Comparison of ENCODE assay signal across 8 cellular contexts in the genomic region with DNA sequence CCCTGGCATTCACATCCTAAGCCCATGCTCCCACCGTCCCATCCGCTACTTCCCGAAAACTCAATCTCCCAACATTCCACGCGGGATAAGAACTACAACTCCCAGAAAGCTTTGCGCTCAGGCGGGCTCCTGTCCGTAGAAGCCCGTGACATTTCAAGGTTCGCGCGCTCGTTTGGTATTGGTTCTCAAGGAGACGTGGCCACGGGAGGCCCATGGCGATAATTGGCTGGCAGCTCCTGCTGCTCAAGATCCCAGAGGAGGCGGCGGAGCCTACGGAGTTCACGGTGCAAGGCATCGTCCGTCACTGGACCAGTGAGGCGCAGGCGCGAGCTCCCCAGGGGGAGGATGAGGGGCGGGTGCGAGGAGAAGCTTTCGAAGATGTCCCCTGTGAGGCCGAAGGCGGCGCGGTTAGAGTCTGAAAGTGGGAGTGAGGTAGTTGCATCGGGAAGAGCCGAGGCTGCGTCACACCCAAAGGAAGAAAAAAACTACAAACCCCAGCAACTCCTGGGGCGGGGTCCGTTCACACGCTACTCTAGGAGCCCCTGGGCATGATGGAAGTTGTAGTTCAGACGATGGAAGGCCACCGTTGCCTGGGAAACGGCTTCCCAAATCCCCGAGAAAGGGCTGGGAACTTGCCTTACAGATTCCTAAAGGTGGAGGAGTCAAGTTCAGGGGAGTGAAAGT. TPM values are rescaled to one million over a fixed set of nuclear protein-coding genes. Genes with fewer than 3 reads are reported as not detected.
DNase-seq lines count a peak whose midpoint lies in the region; ATAC-seq and TF ChIP-seq lines count a peak whose summit lies in the region.

No MANE protein-coding gene starts in this region.

- ATAC-seq in GM21737 (IDR thresholded peaks at IDR 0.05; ENCODE audit: unreplicated experiment) = peak; percentile 71

- no peaks in the 10 kb centered on the region for H3K27me3 ChIP-seq in Peyer's patch

- H3K27me3 Mint-ChIP-seq in activated T-helper 1 cell treated with anti-CD3 and anti-CD28 coated beads, Interleukin-12 subunit alpha, Interleukin-12 subunit beta, Interleukin-2, Interleukin-4 antibody, amounts not matched to agents 30 ng/mL and 10 ng/mL and 1 ng/mL, durations not matched to agents 14 hours and 24 hours and 36 hours (ENCODE audit: insufficient read depth) = no peaks in the 10 kb centered on the region
- peaks cover 3% of the 10 kb centered on the region for H3K27me3 Mint-ChIP-seq in nephron progenitor cell (ENCODE audit: low read depth, poor library complexity)
- H3K27me3 Mint-ChIP-seq in stimulated activated naive CD8-positive, alpha-beta T cell treated with anti-CD3 and anti-CD28 coated beads, Interleukin-15, Interleukin-2, amounts not matched to agents 100 ng/mL and 50 ng/mL, for 24 hours = no peaks in the 10 kb centered on the region

- no peak for TF ChIP-seq POLR2A in Peyer's patch (IDR thresholded peaks at IDR 0.05)

- peaks cover 7% of the 10 kb centered on the region for H3K36me3 Mint-ChIP-seq in activated T-helper 1 cell treated with anti-CD3 and anti-CD28 coated beads, Interleukin-12 subunit alpha, Interleukin-12 subunit beta, Interleukin-2, Interleukin-4 antibody, amounts not matched to agents 30 ng/mL and 10 ng/mL and 1 ng/mL, durations not matched to agents 14 hours and 24 hours and 36 hours (ENCODE audit: low read depth)
- peaks cover 9% of the 10 kb centered on the region for H3K36me3 Mint-ChIP-seq in nephron progenitor cell (ENCODE audit: low read depth)
- H3K36me3 Mint-ChIP-seq in stimulated activated naive CD8-positive, alpha-beta T cell treated with anti-CD3 and anti-CD28 coated beads, Interleukin-15, Interleukin-2, amounts not matched to agents 100 ng/mL and 50 ng/mL, for 24 hours (ENCODE audit: low read depth) = peaks cover 9% of the 10 kb centered on the region

- H3K27ac ChIP-seq in KOPT-K1 (ENCODE audit: low read depth, low read length, poor library complexity, severe bottlenecking) (peak overlapping the region; percentile 79), Peyer's patch (peak overlapping the region; percentile 75 to 83 (median 80))

- intact Hi-C loops in activated T-helper 1 cell treated with anti-CD3 and anti-CD28 coated beads, Interleukin-12 subunit alpha, Interleukin-12 subunit beta, Interleukin-2, Interleukin-4 antibody, amounts not matched to agents 30 ng/mL and 10 ng/mL and 1 ng/mL, durations not matched to agents 14 hours and 24 hours and 36 hours (cut with micrococcal nuclease) = loop anchor here (1.0 to 10.0 kb wide), 8 partner anchors 18 to 1676 kb away; partner anchors contain the start of genes C19orf73, FTL, LIN7B and PPFIA3

- H3K4me1 Mint-ChIP-seq in activated T-helper 1 cell treated with anti-CD3 and anti-CD28 coated beads, Interleukin-12 subunit alpha, Interleukin-12 subunit beta, Interleukin-2, Interleukin-4 antibody, amounts not matched to agents 30 ng/mL and 10 ng/mL and 1 ng/mL, durations not matched to agents 14 hours and 24 hours and 36 hours (ENCODE audit: low read depth) = peaks cover 23% of the 10 kb centered on the region
- H3K4me1 Mint-ChIP-seq in nephron progenitor cell = peaks cover 59% of the 10 kb centered on the region
- peaks cover 22% of the 10 kb centered on the region for H3K4me1 Mint-ChIP-seq in stimulated activated naive CD8-positive, alpha-beta T cell treated with anti-CD3 and anti-CD28 coated beads, Interleukin-15, Interleukin-2, amounts not matched to agents 100 ng/mL and 50 ng/mL, for 24 hours (ENCODE audit: low read depth)

- H3K4me3 Mint-ChIP-seq in activated T-helper 1 cell treated with anti-CD3 and anti-CD28 coated beads, Interleukin-12 subunit alpha, Interleukin-12 subunit beta, Interleukin-2, Interleukin-4 antibody, amounts not matched to agents 30 ng/mL and 10 ng/mL and 1 ng/mL, durations not matched to agents 14 hours and 24 hours and 36 hours = peak overlapping the region; percentile 92
- H3K4me3 Mint-ChIP-seq in nephron progenitor cell = peak overlapping the region; percentile 99
- H3K4me3 Mint-ChIP-seq in stimulated activated naive CD8-positive, alpha-beta T cell treated with anti-CD3 and anti-CD28 coated beads, Interleukin-15, Interleukin-2, amounts not matched to agents 100 ng/mL and 50 ng/mL, for 24 hours = peak overlapping the region; percentile 94

- peak; percentile 98 for DNase-seq in DMS79 (lab: John Stamatoyannopoulos, UW)
- peak; percentile 97 to 100 (median 98) for DNase-seq in Peyer's patch
- DNase-seq in activated T-helper 1 cell treated with anti-CD3 and anti-CD28 coated beads, Interleukin-12 subunit alpha, Interleukin-12 subunit beta, Interleukin-2, Interleukin-4 antibody, amounts not matched to agents 30 ng/mL and 10 ng/mL and 1 ng/mL, durations not matched to agents 14 hours and 24 hours and 36 hours (ENCODE audit: low spot score) = peak; percentile 91
- peak; percentile 100 for DNase-seq in fibroblast of pulmonary artery (ENCODE audit: low read depth)
- peak; percentile 96 for DNase-seq in nephron progenitor cell

- peak overlapping the region; percentile 46 to 61 (median 51) for H3K4me3 ChIP-seq in Peyer's patch
- peak overlapping the region; percentile 75 for H3K4me3 ChIP-seq in fibroblast of pulmonary artery (replicated peaks; ENCODE audit: low read depth, low read length)

- no peaks in the 10 kb centered on the region for H3K36me3 ChIP-seq in KOPT-K1 (ENCODE audit: insufficient read depth, low read length)
- no peaks in the 10 kb centered on the region for H3K36me3 ChIP-seq in Peyer's patch

- peak overlapping the region; percentile 98 for H3K27ac Mint-ChIP-seq in activated T-helper 1 cell treated with anti-CD3 and anti-CD28 coated beads, Interleukin-12 subunit alpha, Interleukin-12 subunit beta, Interleukin-2, Interleukin-4 antibody, amounts not matched to agents 30 ng/mL and 10 ng/mL and 1 ng/mL, durations not matched to agents 14 hours and 24 hours and 36 hours
- peak overlapping the region; percentile 99 for H3K27ac Mint-ChIP-seq in nephron progenitor cell
- peak overlapping the region; percentile 98 for H3K27ac Mint-ChIP-seq in stimulated activated naive CD8-positive, alpha-beta T cell treated with anti-CD3 and anti-CD28 coated beads, Interleukin-15, Interleukin-2, amounts not matched to agents 100 ng/mL and 50 ng/mL, for 24 hours

- peaks cover 11% of the 10 kb centered on the region for H3K9me3 Mint-ChIP-seq in activated T-helper 1 cell treated with anti-CD3 and anti-CD28 coated beads, Interleukin-12 subunit alpha, Interleukin-12 subunit beta, Interleukin-2, Interleukin-4 antibody, amounts not matched to agents 30 ng/mL and 10 ng/mL and 1 ng/mL, durations not matched to agents 14 hours and 24 hours and 36 hours
- H3K9me3 Mint-ChIP-seq in nephron progenitor cell = no peaks in the 10 kb centered on the region
- H3K9me3 Mint-ChIP-seq in stimulated activated naive CD8-positive, alpha-beta T cell treated with anti-CD3 and anti-CD28 coated beads, Interleukin-15, Interleukin-2, amounts not matched to agents 100 ng/mL and 50 ng/mL, for 24 hours = peaks cover 8% of the 10 kb centered on the region

- H3K4me1 ChIP-seq in Peyer's patch = peaks cover 0 to 31% (median 3%) of the 10 kb centered on the region in 4 donors

- H3K9me3 ChIP-seq in KOPT-K1 (ENCODE audit: insufficient read depth, low read length, poor library complexity, severe bottlenecking) = no peaks in the 10 kb centered on the region
- H3K9me3 ChIP-seq in Peyer's patch = no peaks in the 10 kb centered on the region

- TF ChIP-seq CTCF in Peyer's patch (IDR thresholded peaks at IDR 0.05) = no peak
- no peak for TF ChIP-seq CTCF in fibroblast of pulmonary artery (IDR thresholded peaks at IDR 0.05; ENCODE audit: low read length, missing control alignments)
- TF ChIP-seq CTCF in nephron progenitor cell (IDR thresholded peaks at IDR 0.05) = no peak

RNA-seq across cellular contexts. Expression of gene MAMSTR, which starts 1.2 kb away (rescaled TPM):
- 1 to 10 TPM in 1 of 4 donors, under 1 TPM in 1, not detected in 2; 0.70 to 1.1 TPM for total RNA-seq in Peyer's patch
- 1.4 and 1.7 TPM in 2 replicates for total RNA-seq in activated T-helper 1 cell treated with anti-CD3 and anti-CD28 coated beads, Interleukin-12 subunit alpha, Interleukin-12 subunit beta, Interleukin-2, Interleukin-4 antibody, amounts not matched to agents 30 ng/mL and 10 ng/mL and 1 ng/mL, durations not matched to agents 14 hours and 24 hours and 36 hours

RNA-seq across cellular contexts. Expression of gene RASIP1, which starts 19.7 kb away (rescaled TPM):
- 1 to 10 TPM; 1.8 to 6.6 (median 3.4) TPM for total RNA-seq in Peyer's patch
- total RNA-seq in activated T-helper 1 cell treated with anti-CD3 and anti-CD28 coated beads, Interleukin-12 subunit alpha, Interleukin-12 subunit beta, Interleukin-2, Interleukin-4 antibody, amounts not matched to agents 30 ng/mL and 10 ng/mL and 1 ng/mL, durations not matched to agents 14 hours and 24 hours and 36 hours = 0.44 and 0.88 TPM in 2 replicates

RNA-seq across cellular contexts. Expression of gene FUT2, which starts 25.0 kb away (rescaled TPM):
- 10 to 100 TPM; 11.6 to 91.6 (median 53.8) TPM for total RNA-seq in Peyer's patch
- total RNA-seq in activated T-helper 1 cell treated with anti-CD3 and anti-CD28 coated beads, Interleukin-12 subunit alpha, Interleukin-12 subunit beta, Interleukin-2, Interleukin-4 antibody, amounts not matched to agents 30 ng/mL and 10 ng/mL and 1 ng/mL, durations not matched to agents 14 hours and 24 hours and 36 hours = not detected in 2 replicates

RNA-seq across cellular contexts. Expression of gene IZUMO1, which starts 26.0 kb away (rescaled TPM):
- not detected for total RNA-seq in Peyer's patch
- 0.37 TPM in 1 of 2 replicates, not detected in the other for total RNA-seq in activated T-helper 1 cell treated with anti-CD3 and anti-CD28 coated beads, Interleukin-12 subunit alpha, Interleukin-12 subunit beta, Interleukin-2, Interleukin-4 antibody, amounts not matched to agents 30 ng/mL and 10 ng/mL and 1 ng/mL, durations not matched to agents 14 hours and 24 hours and 36 hours

RNA-seq across cellular contexts. Expression of gene FUT1, which starts 31.7 kb away (rescaled TPM):
- total RNA-seq in Peyer's patch = 1 to 10 TPM in 1 of 4 donors, under 1 TPM in 3; 0.38 to 1.2 (median 0.68) TPM
- total RNA-seq in activated T-helper 1 cell treated with anti-CD3 and anti-CD28 coated beads, Interleukin-12 subunit alpha, Interleukin-12 subunit beta, Interleukin-2, Interleukin-4 antibody, amounts not matched to agents 30 ng/mL and 10 ng/mL and 1 ng/mL, durations not matched to agents 14 hours and 24 hours and 36 hours = 0.54 and 0.57 TPM in 2 replicates

Comparison
In these comparisons a context has a peak if more than half of its experiments do, and no peak if none do; other contexts are left out.
1. Peak in every context shown above with its lines: DNase-seq, ATAC-seq, H3K4me3 ChIP-seq and H3K27ac ChIP-seq.
2. RNA of gene FUT2, which starts 25.0 kb away (total RNA-seq): 11.6 to 91.6 TPM in Peyer's patch; not detected in activated T-helper 1 cell treated with anti-CD3 and anti-CD28 coated beads, Interleukin-12 subunit alpha, Interleukin-12 subunit beta, Interleukin-2, Interleukin-4 antibody, amounts not matched to agents 30 ng/mL and 10 ng/mL and 1 ng/mL, durations not matched to agents 14 hours and 24 hours and 36 hours; every median in the first group is over 10 times any median in the second.